18 cellular contexts compared by ENCODE assay signal in the genomic region with DNA sequence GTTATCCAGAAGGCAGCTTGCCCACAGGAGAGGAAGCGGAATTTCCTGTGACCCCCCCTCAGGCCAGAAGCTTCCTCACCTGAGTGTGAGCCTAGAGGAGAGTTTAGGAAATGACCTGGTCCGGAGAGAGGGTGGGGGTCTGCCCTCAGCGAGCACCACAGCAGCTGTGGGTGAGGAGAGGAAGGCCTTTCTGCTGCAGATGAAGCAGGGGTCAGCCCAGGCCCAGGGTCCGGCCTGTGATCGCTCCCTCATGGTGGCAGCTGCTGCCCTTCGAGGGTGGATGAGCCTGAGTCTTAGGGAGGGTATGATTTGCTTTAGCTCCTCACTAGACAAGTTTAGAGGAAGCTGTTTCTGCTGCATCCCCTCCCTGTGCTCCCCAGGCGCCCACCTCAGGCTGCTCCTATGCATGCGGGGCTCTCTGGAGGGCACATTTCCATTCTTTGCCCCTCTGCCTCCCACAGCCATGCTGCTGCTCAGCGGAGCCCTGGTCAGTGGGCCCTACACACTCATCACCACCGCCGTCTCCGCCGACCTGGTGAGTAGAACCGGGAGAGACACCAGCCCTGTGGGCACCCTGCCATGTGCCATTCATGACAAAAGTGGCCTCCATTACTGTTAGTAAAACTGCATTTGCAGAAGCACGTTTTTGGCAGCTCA. TPM values are rescaled to one million over a fixed set of nuclear protein-coding genes. Genes with fewer than 3 reads are reported as not detected.
A peak's percentile ranks its signal among the peaks of the same experiment; 100 is the strongest.
DNase-seq lines count a peak whose midpoint lies in the region; ATAC-seq and TF ChIP-seq lines count a peak whose summit lies in the region.
"Had no signal": no experiment of that assay in that cellular context is flagged by ENCODE, and none has a peak within 500 bp of the region (broad histone marks: within the 10 kb centered on the region; RNA-seq: fewer than 3 reads in every experiment).

No MANE protein-coding gene starts in this region.

- no peaks in the 10 kb centered on the region for H3K4me1 Mint-ChIP-seq in activated T-cell treated with anti-CD3 and anti-CD28 coated beads, Interleukin-2, amount 50 U/mL, for 24 hours (ENCODE audit: low read depth)
- no peaks in the 10 kb centered on the region for H3K4me1 Mint-ChIP-seq in activated T-cell treated with anti-CD3 and anti-CD28 coated beads, Interleukin-2, amount 50 U/mL, for 4 hours (ENCODE audit: low read depth)
- no peaks in the 10 kb centered on the region for H3K4me1 Mint-ChIP-seq in osteocyte (ENCODE audit: unreplicated experiment)

- no peaks in the 10 kb centered on the region for H3K9me3 Mint-ChIP-seq in activated T-cell treated with anti-CD3 and anti-CD28 coated beads, Interleukin-2, amount 50 U/mL, for 24 hours
- no peaks in the 10 kb centered on the region for H3K9me3 Mint-ChIP-seq in activated T-cell treated with anti-CD3 and anti-CD28 coated beads, Interleukin-2, amount 50 U/mL, for 4 hours
- no peaks in the 10 kb centered on the region for H3K9me3 Mint-ChIP-seq in osteocyte (ENCODE audit: unreplicated experiment)

- no peaks in the 10 kb centered on the region for H3K27me3 ChIP-seq in Peyer's patch
- no peaks in the 10 kb centered on the region for H3K27me3 ChIP-seq in left lung
- H3K27me3 ChIP-seq in tibial artery = no peaks in the 10 kb centered on the region
- H3K27me3 ChIP-seq: foreskin keratinocyte, pancreas had no signal

- no peak overlapping the region for H3K27ac ChIP-seq in Peyer's patch
- H3K27ac ChIP-seq in left lung = no peak overlapping the region
- no peak overlapping the region for H3K27ac ChIP-seq in tibial artery
- H3K27ac ChIP-seq: foreskin keratinocyte, pancreas, PC-9 had no signal

- H3K9me3 ChIP-seq in Peyer's patch (no peaks in the 10 kb centered on the region), left lung (no peaks in the 10 kb centered on the region), tibial artery (no peaks in the 10 kb centered on the region)
- H3K9me3 ChIP-seq: pancreas had no signal

- TF ChIP-seq POLR2A in Peyer's patch (IDR thresholded peaks at IDR 0.05) = no peak

- no peaks in the 10 kb centered on the region for H3K27me3 Mint-ChIP-seq in activated T-cell treated with anti-CD3 and anti-CD28 coated beads, Interleukin-2, amount 50 U/mL, for 24 hours
- no peaks in the 10 kb centered on the region for H3K27me3 Mint-ChIP-seq in activated T-cell treated with anti-CD3 and anti-CD28 coated beads, Interleukin-2, amount 50 U/mL, for 4 hours (ENCODE audit: low read depth)
- H3K27me3 Mint-ChIP-seq in osteocyte (ENCODE audit: unreplicated experiment) = no peaks in the 10 kb centered on the region

- intact Hi-C loops in left lung (cut with DNase I) = no loop called here
- intact Hi-C loops in tibial artery (cut with DNase I; ENCODE audit: low total_unique reads) = no loop called here

- H3K4me3 Mint-ChIP-seq in activated T-cell treated with anti-CD3 and anti-CD28 coated beads, Interleukin-2, amount 50 U/mL, for 24 hours = no peak overlapping the region
- no peak overlapping the region for H3K4me3 Mint-ChIP-seq in activated T-cell treated with anti-CD3 and anti-CD28 coated beads, Interleukin-2, amount 50 U/mL, for 4 hours
- H3K4me3 Mint-ChIP-seq in osteocyte (ENCODE audit: unreplicated experiment) = no peak overlapping the region

- H3K36me3 ChIP-seq in Peyer's patch (peaks cover 0 to 94% (median 0%) of the 10 kb centered on the region in 3 donors), left lung (peaks cover 0 to 97% of the 10 kb centered on the region in 2 donors), tibial artery (peaks cover 22 to 91% (median 59%) of the 10 kb centered on the region in 3 donors)

- peak; percentile 16 for DNase-seq in activated T-cell treated with anti-CD3 and anti-CD28 coated beads, Interleukin-2, amount 50 U/mL, for 24 hours
- DNase-seq in activated T-cell treated with anti-CD3 and anti-CD28 coated beads, Interleukin-2, amount 50 U/mL, for 4 hours = no peak
- peak; percentile 12 to 42 (median 29) for DNase-seq in Peyer's patch
- peak; percentile 32 to 77 for DNase-seq in left lung
- peak; percentile 16 to 57 for DNase-seq in tibial artery
- no peak for DNase-seq in osteocyte (ENCODE audit: extremely low spot score, unreplicated experiment)
- DNase-seq in epidermal melanocyte (ENCODE audit: insufficient read length, low spot score) = no peak
- DNase-seq: activated CD4-positive, alpha-beta T cell treated with anti-CD3 and anti-CD28 coated beads for 1 hour; activated naive CD4-positive, alpha-beta T cell treated with anti-CD3 and anti-CD28 coated beads, Interleukin-2, amount 50 U/mL, for 16 hours; C1 segment of cervical spinal cord; cortex of kidney; foreskin keratinocyte; KG1; PC-9; stimulated activated CD4-positive, alpha-beta T cell treated with anti-CD3 and anti-CD28 coated beads, Interleukin-4, amount 100 ng/mL, for 24 hours had no signal

- TF ChIP-seq CTCF in Peyer's patch (IDR thresholded peaks at IDR 0.05) = no peak
- TF ChIP-seq CTCF in left lung (IDR thresholded peaks at IDR 0.05) = no peak
- TF ChIP-seq CTCF in tibial artery (IDR thresholded peaks at IDR 0.05) = no peak
- no peak for TF ChIP-seq CTCF in osteocyte (IDR thresholded peaks at IDR 0.05)

- H3K4me1 ChIP-seq in Peyer's patch (no peaks in the 10 kb centered on the region), left lung (peaks cover 0 to 8% of the 10 kb centered on the region in 2 donors), tibial artery (no peaks in the 10 kb centered on the region)
- H3K4me1 ChIP-seq: foreskin keratinocyte, pancreas had no signal

- H3K4me3 ChIP-seq in Peyer's patch = no peak overlapping the region
- no peak overlapping the region for H3K4me3 ChIP-seq in left lung
- no peak overlapping the region for H3K4me3 ChIP-seq in tibial artery
- H3K4me3 ChIP-seq: pancreas, PC-9 had no signal

- ATAC-seq in activated T-cell treated with anti-CD3 and anti-CD28 coated beads, Interleukin-2, amount 50 U/mL, for 4 hours = no peak
- no peak for ATAC-seq in left lung
- ATAC-seq in HG03354 (IDR thresholded peaks at IDR 0.05; ENCODE audit: poor library complexity, severe bottlenecking, unreplicated experiment) = no peak
- ATAC-seq: foreskin keratinocyte, left colon, pancreas had no signal

- peaks cover 87% of the 10 kb centered on the region for H3K36me3 Mint-ChIP-seq in activated T-cell treated with anti-CD3 and anti-CD28 coated beads, Interleukin-2, amount 50 U/mL, for 24 hours (ENCODE audit: low read depth)
- peaks cover 27% of the 10 kb centered on the region for H3K36me3 Mint-ChIP-seq in activated T-cell treated with anti-CD3 and anti-CD28 coated beads, Interleukin-2, amount 50 U/mL, for 4 hours (ENCODE audit: insufficient read depth)
- peaks cover 24% of the 10 kb centered on the region for H3K36me3 Mint-ChIP-seq in osteocyte (ENCODE audit: unreplicated experiment)

- H3K27ac Mint-ChIP-seq in activated T-cell treated with anti-CD3 and anti-CD28 coated beads, Interleukin-2, amount 50 U/mL, for 24 hours = no peak overlapping the region
- H3K27ac Mint-ChIP-seq in osteocyte (ENCODE audit: unreplicated experiment) = no peak overlapping the region

RNA-seq across cellular contexts. Expression of a gene that starts 53.0 kb away (rescaled TPM):
- total RNA-seq in activated T-cell treated with anti-CD3 and anti-CD28 coated beads, Interleukin-2, amount 50 U/mL, for 4 hours = 10 to 100 TPM; 16.3 to 22.1 (median 20.2) TPM
- 100 to 1,000 TPM in 3 of 4 donors, 10 to 100 TPM in 1; 66.0 to 249 (median 195) TPM for total RNA-seq in Peyer's patch
- total RNA-seq in left lung = 10 to 100 TPM; 22.4 to 26.8 TPM
- 13.2 and 13.5 TPM in 2 replicates for total RNA-seq in osteocyte

Comparison
In these comparisons a context has a peak if more than half of its experiments do, and no peak if none do; other contexts are left out.
1. DNase-seq: peak in activated T-cell treated with anti-CD3 and anti-CD28 coated beads, Interleukin-2, amount 50 U/mL, for 24 hours (single experiment), Peyer's patch (3 of 3), left lung (2 of 2) and tibial artery (2 of 2); none in activated T-cell treated with anti-CD3 and anti-CD28 coated beads, Interleukin-2, amount 50 U/mL, for 4 hours (single experiment), osteocyte (single experiment) and epidermal melanocyte (single experiment).